1 cellular context compared by ENCODE assay signal in the genomic region with DNA sequence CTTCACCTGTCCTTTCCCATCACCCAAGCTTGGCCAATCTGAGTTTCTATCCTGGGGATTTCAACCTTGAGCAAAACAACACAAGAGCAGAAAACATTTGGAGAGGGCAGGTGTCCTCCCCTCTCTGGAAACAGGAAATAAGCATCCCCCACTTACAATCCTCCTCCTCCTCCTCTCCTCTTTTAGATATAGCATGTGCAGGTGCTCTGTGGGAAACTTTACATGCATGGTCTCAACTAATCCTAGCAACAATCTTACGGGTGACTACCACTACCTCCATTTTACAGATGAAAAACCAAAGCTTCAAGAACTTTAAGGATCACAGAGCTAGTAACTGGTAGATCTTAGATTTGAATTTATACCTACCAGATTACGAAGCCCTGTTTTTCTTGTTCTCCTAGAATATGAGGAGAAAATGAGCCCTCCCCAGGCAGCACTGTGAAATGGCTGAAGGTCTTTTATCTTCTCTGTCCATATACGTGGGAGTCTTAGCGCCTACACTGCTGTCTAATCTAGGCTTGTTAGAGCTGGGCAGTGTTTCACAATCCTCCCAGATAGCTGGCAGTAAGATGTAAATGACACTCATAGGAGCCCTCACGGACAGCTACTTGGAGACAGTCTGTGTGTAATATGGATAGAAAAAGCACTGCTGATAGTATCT.
TF ChIP-seq lines count a peak whose summit lies in the region.

No MANE protein-coding gene starts in this region.

TF ChIP-seq in GM12878, 131 proteins besides CTCF, POLR2A, EP300 and RAD21 (continued from another document):
- TF ChIP-seq, protein P1, sequence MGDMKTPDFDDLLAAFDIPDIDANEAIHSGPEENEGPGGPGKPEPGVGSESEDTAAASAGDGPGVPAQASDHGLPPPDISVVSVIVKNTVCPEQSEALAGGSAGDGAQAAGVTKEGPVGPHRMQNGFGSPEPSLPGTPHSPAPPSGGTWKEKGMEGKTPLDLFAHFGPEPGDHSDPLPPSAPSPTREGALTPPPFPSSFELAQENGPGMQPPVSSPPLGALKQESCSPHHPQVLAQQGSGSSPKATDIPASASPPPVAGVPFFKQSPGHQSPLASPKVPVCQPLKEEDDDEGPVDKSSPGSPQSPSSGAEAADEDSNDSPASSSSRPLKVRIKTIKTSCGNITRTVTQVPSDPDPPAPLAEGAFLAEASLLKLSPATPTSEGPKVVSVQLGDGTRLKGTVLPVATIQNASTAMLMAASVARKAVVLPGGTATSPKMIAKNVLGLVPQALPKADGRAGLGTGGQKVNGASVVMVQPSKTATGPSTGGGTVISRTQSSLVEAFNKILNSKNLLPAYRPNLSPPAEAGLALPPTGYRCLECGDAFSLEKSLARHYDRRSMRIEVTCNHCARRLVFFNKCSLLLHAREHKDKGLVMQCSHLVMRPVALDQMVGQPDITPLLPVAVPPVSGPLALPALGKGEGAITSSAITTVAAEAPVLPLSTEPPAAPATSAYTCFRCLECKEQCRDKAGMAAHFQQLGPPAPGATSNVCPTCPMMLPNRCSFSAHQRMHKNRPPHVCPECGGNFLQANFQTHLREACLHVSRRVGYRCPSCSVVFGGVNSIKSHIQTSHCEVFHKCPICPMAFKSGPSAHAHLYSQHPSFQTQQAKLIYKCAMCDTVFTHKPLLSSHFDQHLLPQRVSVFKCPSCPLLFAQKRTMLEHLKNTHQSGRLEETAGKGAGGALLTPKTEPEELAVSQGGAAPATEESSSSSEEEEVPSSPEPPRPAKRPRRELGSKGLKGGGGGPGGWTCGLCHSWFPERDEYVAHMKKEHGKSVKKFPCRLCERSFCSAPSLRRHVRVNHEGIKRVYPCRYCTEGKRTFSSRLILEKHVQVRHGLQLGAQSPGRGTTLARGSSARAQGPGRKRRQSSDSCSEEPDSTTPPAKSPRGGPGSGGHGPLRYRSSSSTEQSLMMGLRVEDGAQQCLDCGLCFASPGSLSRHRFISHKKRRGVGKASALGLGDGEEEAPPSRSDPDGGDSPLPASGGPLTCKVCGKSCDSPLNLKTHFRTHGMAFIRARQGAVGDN (IDR thresholded peaks at IDR 0.05), result no peak
- TF ChIP-seq YY1 (IDR thresholded peaks at IDR 0.05; ENCODE audit: low read depth, low read length), result 0 out of 2 replicates have a peak, but pooled peaks have one; percentile 19
TF ChIP-seq in GM12878: peak in this region for 1.
